8 cellular contexts compared by ENCODE assay signal in the genomic region with DNA sequence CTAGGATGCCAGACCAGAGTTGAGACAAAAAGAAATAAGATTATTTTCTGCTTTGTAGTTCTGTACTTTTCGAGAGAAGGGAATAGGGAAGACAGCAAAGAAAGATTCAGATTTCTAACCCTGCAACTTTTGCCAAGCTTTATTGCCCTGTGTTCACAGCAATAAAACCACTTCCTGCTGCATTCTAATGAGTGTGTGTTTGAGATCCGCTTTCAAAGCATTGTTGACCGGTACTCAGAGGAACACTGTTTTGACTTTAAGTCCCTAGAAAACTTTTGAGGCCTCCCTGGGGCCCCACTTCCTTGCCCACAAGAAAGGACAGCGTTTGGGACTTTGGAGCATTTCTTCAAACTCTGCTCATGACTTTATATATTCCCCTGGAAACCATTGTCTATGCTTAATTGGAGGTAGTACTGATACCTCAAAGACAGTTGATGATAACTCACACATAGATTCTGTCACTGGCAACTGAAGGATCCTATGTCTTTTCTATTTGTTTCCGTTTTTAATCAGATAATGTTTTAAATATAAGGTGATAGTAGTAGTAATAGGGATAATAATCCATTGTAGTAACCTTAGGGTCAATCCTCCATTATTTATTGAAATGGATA. TPM values are rescaled to one million over a fixed set of nuclear protein-coding genes. Genes with fewer than 3 reads are reported as not detected.
A peak's percentile ranks its signal among the peaks of the same experiment; 100 is the strongest.
DNase-seq lines count a peak whose midpoint lies in the region; ATAC-seq and TF ChIP-seq lines count a peak whose summit lies in the region.

No MANE protein-coding gene starts in this region.

- H3K79me2 ChIP-seq in DND-41 (ENCODE audit: insufficient read depth, low read length) = no peaks in the 10 kb centered on the region
- no peaks in the 10 kb centered on the region for H3K79me2 ChIP-seq in PC-3 (ENCODE audit: low read length)

- no TSS peak for BruUV-seq in PC-3 (replicated peaks; lab: Mats Ljungman, UMichigan)

- H3K4me3 Mint-ChIP-seq in immature natural killer cell = peak overlapping the region; percentile 74 to 84 (median 82)

- in situ Hi-C loops in ACHN (cut with HindIII; ENCODE audit: low pct_ligation_motif_present, low pct_unique_long_range_greater_than_20kb, low sequenced_read_pairs) = no loop called here

- POLR2A ChIA-PET in PC-3 (lab: Charles Lee; ENCODE audit: unreplicated experiment) = interaction anchor here (0.7 kb wide), 1 partner anchor 173 kb away, joined by 5 read pairs; no protein-coding TSS in a partner anchor

- H3K9me2 ChIP-seq in PC-3 (replicated peaks; ENCODE audit: low read length) = no peaks in the 10 kb centered on the region

- H3K4me1 ChIP-seq in DND-41 (ENCODE audit: insufficient read depth, low read length) (peaks cover 42% of the 10 kb centered on the region), PC-3 (ENCODE audit: insufficient read depth, low read length) (peaks cover 4% of the 10 kb centered on the region; the same call in 1 of the 2 replicates), tibial artery (no peaks in the 10 kb centered on the region), aorta (ENCODE audit: control insufficient read depth in 1 of 2, insufficient read depth in 2 of 2, low read length in 2 of 2) (no peaks in the 10 kb centered on the region)

- ATAC-seq in DND-41 (ENCODE audit: insufficient read depth, low read depth) = peak; percentile 87
- peak; percentile 46 for ATAC-seq in GM21737 (IDR thresholded peaks at IDR 0.05; ENCODE audit: unreplicated experiment)
- peak; percentile 57; the same call in 1 of the 2 replicates for ATAC-seq in PC-3
- ATAC-seq in aorta (ENCODE audit: low FRiP score) = no peak

- H3K27ac Mint-ChIP-seq in immature natural killer cell = peak overlapping the region; percentile 85 to 99 (median 93)

- H3K27me3 ChIP-seq in DND-41 (ENCODE audit: insufficient read depth, low read length, poor library complexity) = no peaks in the 10 kb centered on the region
- H3K27me3 ChIP-seq in PC-3 (ENCODE audit: low read length) = peaks cover 44% of the 10 kb centered on the region
- H3K27me3 ChIP-seq in tibial artery = no peaks in the 10 kb centered on the region
- no peaks in the 10 kb centered on the region for H3K27me3 ChIP-seq in aorta (ENCODE audit: control insufficient read depth in 1 of 2, insufficient read depth in 2 of 2, low read length in 1 of 2)

- WGBS in aorta, 2 donors = 3 to 12% methylated on average over 5 of the region's 5 CpGs

- peaks cover 0 to 2% (median 2%) of the 10 kb centered on the region in 3 donors for H3K27me3 Mint-ChIP-seq in immature natural killer cell (ENCODE audit: low read depth in 3 of 3)

- TF ChIP-seq CTCF in DND-41 (IDR thresholded peaks at IDR 0.05; ENCODE audit: borderline replicate concordance, extremely low read depth, low read length, poor library complexity, severe bottlenecking) (no peak), PC-3 (conservative IDR thresholded peaks at IDR 0.05; ENCODE audit: low read depth, low read length) (no peak), tibial artery (IDR thresholded peaks at IDR 0.05) (no peak)

- peak; percentile 75 for DNase-seq in DND-41
- peak; percentile 31 for DNase-seq in PC-3
- peak; percentile 17 to 46 (median 45) for DNase-seq in immature natural killer cell
- DNase-seq in tibial artery = no peak
- no peak for DNase-seq in ACHN
- DNase-seq in aorta = no peak
- no peak for DNase-seq in NCI-H187 (lab: John Stamatoyannopoulos, UW)

- H2AFZ ChIP-seq in DND-41 (ENCODE audit: low read depth, low read length) (peak overlapping the region; percentile 64), PC-3 (ENCODE audit: low read length) (0 out of 2 replicates have a peak overlapping the region, but pooled peaks have one; percentile 9)

- CTCF ChIA-PET in PC-3 (lab: Charles Lee) = no interaction called here

- H3K36me3 ChIP-seq in DND-41 (ENCODE audit: insufficient read depth, low read length) (no peaks in the 10 kb centered on the region), PC-3 (ENCODE audit: low read depth, low read length) (no peaks in the 10 kb centered on the region), tibial artery (no peaks in the 10 kb centered on the region), aorta (ENCODE audit: control insufficient read depth in 1 of 2, insufficient read depth in 2 of 2, low read length in 1 of 2) (no peaks in the 10 kb centered on the region)

- H3K36me3 Mint-ChIP-seq in immature natural killer cell = peaks cover 0 to 3% (median 0%) of the 10 kb centered on the region in 3 donors

- no peaks in the 10 kb centered on the region for H3F3A ChIP-seq in PC-3 (ENCODE audit: low read length, unreplicated experiment)

- intact Hi-C loops in PC-3 (cut with micrococcal nuclease) (no loop called here), tibial artery (cut with DNase I; ENCODE audit: low total_unique reads) (no loop called here), aorta (cut with DNase I) (no loop called here)

- H3K4me1 Mint-ChIP-seq in immature natural killer cell = peaks cover 44 to 46% of the 10 kb centered on the region in 2 donors

- no peaks in the 10 kb centered on the region for H3K9me3 ChIP-seq in DND-41 (ENCODE audit: insufficient read depth, low read length, severe bottlenecking)
- no peaks in the 10 kb centered on the region for H3K9me3 ChIP-seq in PC-3 (ENCODE audit: low read length)
- no peaks in the 10 kb centered on the region for H3K9me3 ChIP-seq in tibial artery
- H3K9me3 ChIP-seq in aorta (ENCODE audit: control insufficient read depth, low read length) = no peaks in the 10 kb centered on the region

- H3K9ac ChIP-seq in DND-41 (ENCODE audit: low read depth, low read length) (peak overlapping the region; percentile 60), PC-3 (ENCODE audit: low read length) (no peak overlapping the region)

- H3K4me3 ChIP-seq in DND-41 (ENCODE audit: low read depth in 1 of 2, low read length in 2 of 2) (peak overlapping the region; percentile 13 to 53; a peak in 3 of 4 replicates), PC-3 (ENCODE audit: low read length) (no peak overlapping the region), tibial artery (peak overlapping the region; percentile 20 to 35), aorta (ENCODE audit: low read length in 2 of 2) (no peak overlapping the region)

- H3K9me3 Mint-ChIP-seq in immature natural killer cell = no peaks in the 10 kb centered on the region

- H3K27ac ChIP-seq in DND-41 (ENCODE audit: low read length) = peak overlapping the region; percentile 93
- H3K27ac ChIP-seq in PC-3 (ENCODE audit: low read length) = no peak overlapping the region
- no peak overlapping the region for H3K27ac ChIP-seq in tibial artery
- no peak overlapping the region for H3K27ac ChIP-seq in aorta (ENCODE audit: low read depth in 1 of 2, low read length in 2 of 2)

- H4K20me1 ChIP-seq in DND-41 (ENCODE audit: insufficient read depth, low read length) (no peaks in the 10 kb centered on the region), PC-3 (ENCODE audit: low read length) (no peaks in the 10 kb centered on the region)

- H3K4me2 ChIP-seq in DND-41 (ENCODE audit: insufficient read depth, low read length) = peak overlapping the region; percentile 72
- peak overlapping the region; percentile 15 for H3K4me2 ChIP-seq in PC-3 (ENCODE audit: low read length)

RNA-seq across cellular contexts. Expression of a gene that starts 1.3 kb away (rescaled TPM):
- total RNA-seq in PC-3 (2014; rRNA removed) (not detected in 2 replicates), aorta (10 to 100 TPM; 14.8 to 18.8 TPM)
- polyA plus RNA-seq in immature natural killer cell (10 to 100 TPM; 13.3 to 37.1 (median 17.8) TPM), aorta (10 to 100 TPM in 1 of 2 donors, 1 to 10 TPM in 1; 4.8 to 21.8 TPM)

RNA-seq across cellular contexts. Expression of a gene that starts 14.2 kb away (rescaled TPM):
- total RNA-seq in PC-3 (2014; rRNA removed) (not detected in 2 replicates), aorta (not detected)
- polyA plus RNA-seq in immature natural killer cell (not detected), aorta (not detected)

RNA-seq across cellular contexts. Expression of a gene that starts 20.3 kb away (rescaled TPM):
- total RNA-seq in PC-3 (2014; rRNA removed) (0.23 and 0.51 TPM in 2 replicates), aorta (100 to 1,000 TPM; 264 to 499 TPM)
- polyA plus RNA-seq in immature natural killer cell (under 1 TPM in 1 of 3 donors, not detected in 2; 0.49 TPM), aorta (100 to 1,000 TPM in 1 of 2 donors, 10 to 100 TPM in 1; 86.4 to 312 TPM)

RNA-seq across cellular contexts. Expression of a gene that starts 36.7 kb away (rescaled TPM):
- total RNA-seq in PC-3 (2014; rRNA removed) = not detected in 2 replicates
- polyA plus RNA-seq in immature natural killer cell = not detected
- not detected for total RNA-seq in aorta
- not detected for polyA plus RNA-seq in aorta

Comparison
In these comparisons a context has a peak if more than half of its experiments do, and no peak if none do; other contexts are left out.
1. DNase-seq: peak in DND-41 (single experiment), PC-3 (single experiment) and immature natural killer cell (3 of 3); none in tibial artery (0 of 2), ACHN (single experiment), aorta (0 of 2) and NCI-H187 (0 of 2).
2. H3K4me3 ChIP-seq: peak in DND-41 (2 of 2) and tibial artery (2 of 2); none in PC-3 (single experiment) and aorta (0 of 2).
3. RNA of a gene that starts 1.3 kb away (total RNA-seq): 14.8 to 18.8 TPM in aorta; not detected in PC-3; every median in the first group is over 10 times any median in the second.
4. RNA of a gene that starts 20.3 kb away (total RNA-seq): 264 to 499 TPM in aorta; 0.23 to 0.51 TPM in PC-3; every median in the first group is over 100 times any median in the second.